ENCODE assay signal across 32 cellular contexts in the genomic region with DNA sequence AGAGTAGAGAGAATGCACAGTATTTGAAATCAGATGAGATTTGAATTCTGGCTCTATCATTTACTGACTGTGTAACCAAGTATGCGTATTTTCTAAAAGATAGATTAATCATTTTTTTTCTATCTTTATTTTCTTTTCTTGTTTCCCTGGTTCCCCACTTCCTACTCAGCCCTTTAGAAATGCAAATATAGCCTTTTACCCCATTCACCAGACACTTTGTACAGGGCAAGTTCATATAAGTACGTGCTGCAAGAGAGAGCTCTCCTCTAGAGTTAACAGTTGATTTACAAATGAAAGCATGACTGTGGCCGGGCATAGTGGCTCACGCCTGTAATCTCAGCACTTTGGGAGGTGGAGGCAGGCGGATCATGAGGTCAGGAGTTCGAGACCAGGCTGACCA. TPM values are rescaled to one million over a fixed set of nuclear protein-coding genes. Genes with fewer than 3 reads are reported as not detected.
"Had no signal": no experiment of that assay in that cellular context is flagged by ENCODE, and none has a peak within 500 bp of the region (broad histone marks: within the 10 kb centered on the region; RNA-seq: fewer than 3 reads in every experiment).

No MANE protein-coding gene starts in this region.

- H3K4me3 ChIP-seq: ascending aorta, body of pancreas, esophagus muscularis mucosa, gastroesophageal sphincter, heart right ventricle had no signal

- H3K27me3 ChIP-seq: ascending aorta, body of pancreas, esophagus muscularis mucosa, foreskin keratinocyte, gastroesophageal sphincter, heart right ventricle had no signal

- H3K27ac ChIP-seq: ascending aorta, body of pancreas, esophagus muscularis mucosa, foreskin keratinocyte, gastroesophageal sphincter, heart right ventricle, WERI-Rb-1 had no signal

- H3K36me3 ChIP-seq: ascending aorta, esophagus muscularis mucosa, gastroesophageal sphincter, heart right ventricle, WERI-Rb-1 had no signal

- H3K36me3 Mint-ChIP-seq: activated naive CD4-positive, alpha-beta T cell treated with anti-CD3 and anti-CD28 coated beads, Interleukin-2, amount 10 ng/mL, durations not matched to agents 7 days and 5 days; activated naive CD4-positive, alpha-beta T cell treated with anti-CD3 and anti-CD28 coated beads, Interleukin-2, amount 50 U/mL, for 72 hours; activated naive CD8-positive, alpha-beta T cell treated with anti-CD3 and anti-CD28 coated beads, Interleukin-2, amount 10 ng/mL, durations not matched to agents 7 days and 5 days had no signal

- H3K27ac Mint-ChIP-seq: activated CD4-positive, alpha-beta memory T cell treated with anti-CD3 and anti-CD28 coated beads, Interleukin-2, amount 10 ng/mL, durations not matched to agents 7 days and 5 days; activated CD4-positive, alpha-beta T cell treated with anti-CD3 and anti-CD28 coated beads for 36 hours; activated CD4-positive, alpha-beta T cell treated with anti-CD3 and anti-CD28 coated beads, Interleukin-2, amount 10 ng/mL, durations not matched to agents 24 days and 14 days; activated naive CD4-positive, alpha-beta T cell treated with anti-CD3 and anti-CD28 coated beads, Interleukin-2, amount 10 ng/mL, durations not matched to agents 7 days and 5 days; activated naive CD4-positive, alpha-beta T cell treated with anti-CD3 and anti-CD28 coated beads, Interleukin-2, amount 50 U/mL, for 72 hours; activated naive CD8-positive, alpha-beta T cell treated with anti-CD3 and anti-CD28 coated beads, Interleukin-2, amount 10 ng/mL, durations not matched to agents 7 days and 5 days; activated T-cell treated with anti-CD3 and anti-CD28 coated beads, Interleukin-2, amount 50 U/mL, for 24 hours; activated T-cell treated with anti-CD3 and anti-CD28 coated beads, Interleukin-2, amount 50 U/mL, for 72 hours; effector memory CD8-positive, alpha-beta T cell had no signal

- H3K27me3 Mint-ChIP-seq: activated CD4-positive, alpha-beta memory T cell treated with anti-CD3 and anti-CD28 coated beads, Interleukin-2, amount 10 ng/mL, durations not matched to agents 7 days and 5 days; activated CD4-positive, alpha-beta T cell treated with anti-CD3 and anti-CD28 coated beads, Interleukin-2, amount 10 ng/mL, durations not matched to agents 24 days and 14 days; activated naive CD4-positive, alpha-beta T cell treated with anti-CD3 and anti-CD28 coated beads, Interleukin-2, amount 10 ng/mL, durations not matched to agents 7 days and 5 days had no signal

- H3K4me3 Mint-ChIP-seq: activated CD4-positive, alpha-beta memory T cell treated with anti-CD3 and anti-CD28 coated beads, Interleukin-2, amount 10 ng/mL, durations not matched to agents 7 days and 5 days; activated CD4-positive, alpha-beta T cell treated with anti-CD3 and anti-CD28 coated beads for 36 hours; activated CD4-positive, alpha-beta T cell treated with anti-CD3 and anti-CD28 coated beads, Interleukin-2, amount 10 ng/mL, durations not matched to agents 24 days and 14 days; activated naive CD4-positive, alpha-beta T cell treated with anti-CD3 and anti-CD28 coated beads, Interleukin-2, amount 10 ng/mL, durations not matched to agents 7 days and 5 days; activated naive CD8-positive, alpha-beta T cell treated with anti-CD3 and anti-CD28 coated beads, Interleukin-2, amount 10 ng/mL, durations not matched to agents 7 days and 5 days; activated T-cell treated with anti-CD3 and anti-CD28 coated beads, Interleukin-2, amount 50 U/mL, for 24 hours; activated T-cell treated with anti-CD3 and anti-CD28 coated beads, Interleukin-2, amount 50 U/mL, for 72 hours; effector memory CD8-positive, alpha-beta T cell had no signal

- H3K9me3 Mint-ChIP-seq: activated CD4-positive, alpha-beta memory T cell treated with anti-CD3 and anti-CD28 coated beads, Interleukin-2, amount 10 ng/mL, durations not matched to agents 7 days and 5 days; activated CD4-positive, alpha-beta T cell treated with anti-CD3 and anti-CD28 coated beads, Interleukin-2, amount 10 ng/mL, durations not matched to agents 24 days and 14 days; activated naive CD4-positive, alpha-beta T cell treated with anti-CD3 and anti-CD28 coated beads, Interleukin-2, amount 10 ng/mL, durations not matched to agents 7 days and 5 days; activated naive CD8-positive, alpha-beta T cell treated with anti-CD3 and anti-CD28 coated beads, Interleukin-2, amount 10 ng/mL, durations not matched to agents 7 days and 5 days; activated T-cell treated with anti-CD3 and anti-CD28 coated beads, Interleukin-2, amount 50 U/mL, for 24 hours had no signal

- ATAC-seq: activated CD4-positive, alpha-beta T cell treated with anti-CD3 and anti-CD28 coated beads for 36 hours; activated naive CD4-positive, alpha-beta T cell treated with anti-CD3 and anti-CD28 coated beads, Interleukin-2, amount 50 U/mL, for 72 hours; activated T-cell treated with anti-CD3 and anti-CD28 coated beads, Interleukin-2, amount 50 U/mL, for 72 hours; body of pancreas; effector memory CD8-positive, alpha-beta T cell; foreskin keratinocyte; gastroesophageal sphincter; heart right ventricle had no signal

- H3K9me3 ChIP-seq: ascending aorta, body of pancreas, esophagus muscularis mucosa, gastroesophageal sphincter had no signal

- H3K4me1 ChIP-seq: ascending aorta, foreskin keratinocyte had no signal

- DNase-seq: activated CD4-positive, alpha-beta memory T cell treated with anti-CD3 and anti-CD28 coated beads, Interleukin-2, amount 10 ng/mL, durations not matched to agents 7 days and 5 days; activated CD4-positive, alpha-beta T cell treated with anti-CD3 and anti-CD28 coated beads for 36 hours; activated CD4-positive, alpha-beta T cell treated with anti-CD3 and anti-CD28 coated beads, Interleukin-2, amount 10 ng/mL, durations not matched to agents 24 days and 14 days; activated CD4-positive, alpha-beta T cell treated with anti-CD3 and anti-CD28 coated beads, Interleukin-2, amount 50 U/mL, for 4 hours; activated CD4-positive, CD25-positive, alpha-beta regulatory T cell; activated CD4-positive, CD25-positive, alpha-beta regulatory T cell treated with anti-CD3 and anti-CD28 coated beads, Interleukin-2, amount 50 U/mL, for 72 hours; activated CD8-positive, alpha-beta memory T cell treated with anti-CD3 and anti-CD28 coated beads, Interleukin-2, amount 50 U/mL, for 48 hours; activated gamma-delta T cell; activated naive CD4-positive, alpha-beta T cell; activated naive CD4-positive, alpha-beta T cell treated with anti-CD3 and anti-CD28 coated beads, Interleukin-2, amount 10 ng/mL, durations not matched to agents 7 days and 5 days; activated naive CD8-positive, alpha-beta T cell treated with anti-CD3 and anti-CD28 coated beads, Interleukin-2, amount 10 ng/mL, durations not matched to agents 7 days and 5 days; activated T-cell treated with anti-CD3 and anti-CD28 coated beads for 4 hours; activated T-cell treated with anti-CD3 and anti-CD28 coated beads, Interleukin-2, amount 50 U/mL, for 24 hours; activated T-cell treated with anti-CD3 and anti-CD28 coated beads, Interleukin-2, amount 50 U/mL, for 72 hours; body of pancreas; caudate nucleus; cortex of kidney; dermis blood vessel endothelial cell; effector CD4-positive, alpha-beta T cell; effector memory CD8-positive, alpha-beta T cell; erythroblast; foreskin keratinocyte; heart right ventricle; T-helper 2 cell; WERI-Rb-1 had no signal

- H3K4me1 Mint-ChIP-seq: activated CD4-positive, alpha-beta memory T cell treated with anti-CD3 and anti-CD28 coated beads, Interleukin-2, amount 10 ng/mL, durations not matched to agents 7 days and 5 days; activated CD4-positive, alpha-beta T cell treated with anti-CD3 and anti-CD28 coated beads for 36 hours; activated CD4-positive, alpha-beta T cell treated with anti-CD3 and anti-CD28 coated beads, Interleukin-2, amount 10 ng/mL, durations not matched to agents 24 days and 14 days; activated naive CD4-positive, alpha-beta T cell treated with anti-CD3 and anti-CD28 coated beads, Interleukin-2, amount 10 ng/mL, durations not matched to agents 7 days and 5 days; activated naive CD8-positive, alpha-beta T cell treated with anti-CD3 and anti-CD28 coated beads, Interleukin-2, amount 10 ng/mL, durations not matched to agents 7 days and 5 days had no signal

RNA-seq across cellular contexts. Expression of gene TDO2, which starts 17.8 kb away (rescaled TPM):
- total RNA-seq: activated CD4-positive, alpha-beta memory T cell treated with anti-CD3 and anti-CD28 coated beads, Interleukin-2, amount 10 ng/mL, durations not matched to agents 7 days and 5 days; activated CD4-positive, alpha-beta T cell treated with anti-CD3 and anti-CD28 coated beads for 36 hours; activated CD4-positive, alpha-beta T cell treated with anti-CD3 and anti-CD28 coated beads, Interleukin-2, amount 10 ng/mL, durations not matched to agents 24 days and 14 days; activated naive CD4-positive, alpha-beta T cell treated with anti-CD3 and anti-CD28 coated beads, Interleukin-2, amount 50 U/mL, for 72 hours; activated naive CD8-positive, alpha-beta T cell treated with anti-CD3 and anti-CD28 coated beads, Interleukin-2, amount 10 ng/mL, durations not matched to agents 7 days and 5 days; chondrocyte; dermis blood vessel endothelial cell; esophagus muscularis mucosa; foreskin keratinocyte; glomerular endothelial cell; T-helper 1 cell treated with Interleukin-12 subunit alpha and Interleukin-12 subunit beta and Interleukin-4 antibody, amounts not matched to agents 30 ng/mL and 1 ng/mL, for 36 hours had no signal

RNA-seq across cellular contexts. Expression of gene ASIC5, which starts 19.6 kb away (rescaled TPM):
- total RNA-seq: activated CD4-positive, alpha-beta memory T cell treated with anti-CD3 and anti-CD28 coated beads, Interleukin-2, amount 10 ng/mL, durations not matched to agents 7 days and 5 days; activated CD4-positive, alpha-beta T cell treated with anti-CD3 and anti-CD28 coated beads for 36 hours; activated CD4-positive, alpha-beta T cell treated with anti-CD3 and anti-CD28 coated beads, Interleukin-2, amount 10 ng/mL, durations not matched to agents 24 days and 14 days; activated naive CD4-positive, alpha-beta T cell treated with anti-CD3 and anti-CD28 coated beads, Interleukin-2, amount 50 U/mL, for 72 hours; activated naive CD8-positive, alpha-beta T cell treated with anti-CD3 and anti-CD28 coated beads, Interleukin-2, amount 10 ng/mL, durations not matched to agents 7 days and 5 days; activated T-cell treated with anti-CD3 and anti-CD28 coated beads, Interleukin-2, amount 50 U/mL, for 72 hours; ascending aorta; body of pancreas; chondrocyte; dermis blood vessel endothelial cell; esophagus muscularis mucosa; foreskin keratinocyte; gastroesophageal sphincter; glomerular endothelial cell; heart right ventricle; T-helper 1 cell treated with Interleukin-12 subunit alpha and Interleukin-12 subunit beta and Interleukin-4 antibody, amounts not matched to agents 30 ng/mL and 1 ng/mL, for 36 hours had no signal
